In the genomic region with DNA sequence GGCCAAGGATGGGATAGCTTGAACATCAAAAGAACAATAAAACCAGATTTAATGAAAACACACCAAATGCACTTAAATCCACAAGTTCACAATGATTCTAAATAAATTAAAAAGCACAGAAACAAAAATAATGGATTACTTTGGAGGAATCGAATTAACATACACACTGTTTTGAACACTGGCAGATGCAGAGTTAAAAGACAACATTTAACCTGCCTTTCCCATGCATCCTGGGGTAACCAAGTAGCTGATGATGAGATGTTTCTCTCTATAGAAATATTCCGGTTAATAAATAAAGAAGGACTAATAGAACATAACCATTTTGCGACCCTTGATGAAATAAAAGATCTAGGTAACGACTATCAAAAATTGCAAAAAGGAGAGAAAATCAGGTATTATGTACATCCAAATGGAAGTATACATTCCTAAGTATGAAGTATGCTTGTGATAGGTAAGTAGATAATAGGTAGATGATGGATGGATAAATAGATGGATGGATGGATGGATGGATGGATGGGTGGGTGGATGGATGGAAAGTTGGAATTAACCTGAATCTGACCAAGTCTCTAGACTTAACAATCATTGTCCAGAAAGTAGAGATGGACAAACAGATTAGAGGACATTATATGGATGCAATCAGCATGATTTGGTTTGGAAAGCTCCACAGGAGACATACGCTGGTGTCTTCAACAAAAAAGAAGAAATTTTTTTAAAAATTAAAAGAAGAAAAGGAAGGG, we compare ENCODE assay signal across 7 cellular contexts. TPM values are rescaled to one million over a fixed set of nuclear protein-coding genes. Genes with fewer than 3 reads are reported as not detected.
"Had no signal": no experiment of that assay in that cellular context is flagged by ENCODE, and none has a peak within 500 bp of the region (broad histone marks: within the 10 kb centered on the region; RNA-seq: fewer than 3 reads in every experiment).

No MANE protein-coding gene starts in this region.

- H3K27ac Mint-ChIP-seq: GM23338, H9, HFFc6 had no signal

- DNase-seq: GM23248, GOT3, H7, H9, HCEC 1CT, HFFc6 had no signal

- H3K4me3 Mint-ChIP-seq: GM23338, H9, HFFc6 had no signal

RNA-seq across cellular contexts. Expression of gene MYCN, which starts 57.4 kb away (rescaled TPM):
- polyA plus RNA-seq: GM23248 had no signal
